ENCODE assay signal across 22 cellular contexts in genomic region chr17:319266-319665, GRCh38.
"Had no signal": no experiment of that assay in that cellular context is flagged by ENCODE, and none has a peak within 500 bp of the region (broad histone marks: within the 10 kb centered on the region; RNA-seq: fewer than 3 reads in every experiment).

No MANE protein-coding gene starts in this region.

- H3K27ac ChIP-seq: adrenal gland, ascending aorta, cardiac muscle cell, parathyroid adenoma, right atrium auricular region had no signal

- H3K4me3 Mint-ChIP-seq: activated naive CD8-positive, alpha-beta T cell treated with anti-CD3 and anti-CD28 coated beads for 36 hours; activated T-cell treated with anti-CD3 and anti-CD28 coated beads, Interleukin-2, amount 50 U/mL, for 72 hours; naive B cell; nephron progenitor cell; T-helper 2 cell treated with Interferon-gamma antibody and Interleukin-4, amounts not matched to agents 5 μg/mL and 100 μg/mL, for 36 hours had no signal

- H3K27me3 Mint-ChIP-seq: activated naive CD8-positive, alpha-beta T cell treated with anti-CD3 and anti-CD28 coated beads for 36 hours had no signal

- H3K36me3 Mint-ChIP-seq: activated naive CD8-positive, alpha-beta T cell treated with anti-CD3 and anti-CD28 coated beads for 36 hours had no signal

- H3K27ac Mint-ChIP-seq: activated naive CD8-positive, alpha-beta T cell treated with anti-CD3 and anti-CD28 coated beads for 36 hours; activated T-cell treated with anti-CD3 and anti-CD28 coated beads, Interleukin-2, amount 50 U/mL, for 72 hours; naive B cell; nephron progenitor cell; T-helper 2 cell treated with Interferon-gamma antibody and Interleukin-4, amounts not matched to agents 5 μg/mL and 100 μg/mL, for 36 hours had no signal

- H3K9me3 Mint-ChIP-seq: activated naive CD8-positive, alpha-beta T cell treated with anti-CD3 and anti-CD28 coated beads for 36 hours had no signal

- H3K9me3 ChIP-seq: adrenal gland, ascending aorta, right atrium auricular region had no signal

- H3K4me1 ChIP-seq: adrenal gland, ascending aorta, parathyroid adenoma, right atrium auricular region had no signal

- H3K9ac ChIP-seq: parathyroid adenoma had no signal

- H3K36me3 ChIP-seq: ascending aorta, cardiac muscle cell had no signal

- ATAC-seq: activated T-cell treated with anti-CD3 and anti-CD28 coated beads, Interleukin-2, amount 50 U/mL, for 72 hours; esophagus mucosa; stimulated activated naive CD8-positive, alpha-beta T cell treated with anti-CD3 and anti-CD28 coated beads, Interleukin-15, Interleukin-2, amounts not matched to agents 100 U/mL and 50 U/mL, for 24 hours had no signal

- H3K27me3 ChIP-seq: adrenal gland, ascending aorta, cardiac muscle cell, right atrium auricular region had no signal

- DNase-seq: activated CD4-positive, alpha-beta T cell treated with anti-CD3 and anti-CD28 coated beads for 4 hours; activated CD4-positive, alpha-beta T cell treated with anti-CD3 and anti-CD28 coated beads, Interleukin-2, amount 50 U/mL, for 4 hours; activated naive CD4-positive, alpha-beta T cell; activated naive CD8-positive, alpha-beta T cell treated with anti-CD3 and anti-CD28 coated beads for 36 hours; activated T-cell treated with anti-CD3 and anti-CD28 coated beads for 4 hours; activated T-cell treated with anti-CD3 and anti-CD28 coated beads, Interleukin-2, amount 50 U/mL, for 72 hours; adrenal gland; cortex of kidney; foreskin fibroblast; hippocampal formation; naive B cell; nephron progenitor cell; stimulated activated CD4-positive, alpha-beta T cell treated with anti-CD3 and anti-CD28 coated beads, Interleukin-12 subunit alpha, Interleukin-12 subunit beta, amount 100 ng/mL, for 4 hours; stimulated activated CD4-positive, alpha-beta T cell treated with anti-CD3 and anti-CD28 coated beads, Interleukin-4, amount 100 ng/mL, for 1 hour; stimulated activated naive CD8-positive, alpha-beta T cell treated with anti-CD3 and anti-CD28 coated beads, Interleukin-15, Interleukin-2, amounts not matched to agents 100 U/mL and 50 U/mL, for 24 hours; T-helper 1 cell had no signal

- H3K4me3 ChIP-seq: adrenal gland, ascending aorta, cardiac muscle cell, right atrium auricular region had no signal

- H3K4me1 Mint-ChIP-seq: activated naive CD8-positive, alpha-beta T cell treated with anti-CD3 and anti-CD28 coated beads for 36 hours had no signal
